21 cellular contexts compared by ENCODE assay signal in genomic region chr2:65313954-65314256, GRCh38.
DNase-seq lines count a peak whose midpoint lies in the region; ATAC-seq and TF ChIP-seq lines count a peak whose summit lies in the region.
"Had no signal": no experiment of that assay in that cellular context is flagged by ENCODE, and none has a peak within 500 bp of the region (broad histone marks: within the 10 kb centered on the region; RNA-seq: fewer than 3 reads in every experiment).

No MANE protein-coding gene starts in this region.

- no peak overlapping the region for H3K4me3 ChIP-seq in dorsolateral prefrontal cortex
- no peak overlapping the region for H3K4me3 ChIP-seq in neuronal stem cell (ENCODE audit: low read length in 2 of 2)
- peak overlapping the region; percentile 18 to 20 for H3K4me3 ChIP-seq in testis
- H3K4me3 ChIP-seq in gastroesophageal sphincter: no peak overlapping the region
- H3K4me3 ChIP-seq: A549; BLaER1 treated with 17β-estradiol and CSF1 and Interleukin-3, amounts not matched to agents 10 nM and 100 nM; GM23338; HAP-1 had no signal

- no peak overlapping the region for H2BK120ac ChIP-seq in neuronal stem cell (ENCODE audit: low read depth, low read length)

- no peak overlapping the region for H4K91ac ChIP-seq in neuronal stem cell (ENCODE audit: low read depth, low read length, poor library complexity)

- no peak overlapping the region for H3K9ac ChIP-seq in neuronal stem cell (ENCODE audit: low read depth, low read length, poor library complexity)
- H3K9ac ChIP-seq: BLaER1 treated with 17β-estradiol and CSF1 and Interleukin-3, amounts not matched to agents 10 nM and 100 nM had no signal

- intact Hi-C loops in dorsolateral prefrontal cortex (cut with DNase I): no loop called here
- intact Hi-C loops in testis (cut with DNase I; ENCODE audit: low total_unique reads): no loop called here

- POLR2A ChIA-PET in RWPE1 (lab: Yijun Ruan, JAX; ENCODE audit: low non-redundant PET): no interaction called here

- no peak overlapping the region for H3K23ac ChIP-seq in neuronal stem cell (ENCODE audit: low read depth, low read length, poor library complexity)

- TF ChIP-seq POLR2A in testis (IDR thresholded peaks at IDR 0.05) (no peak), gastroesophageal sphincter (IDR thresholded peaks at IDR 0.05) (no peak)

- no peaks in the 10 kb centered on the region for H3K4me1 ChIP-seq in neuronal stem cell (ENCODE audit: control insufficient read depth in 2 of 2, insufficient read depth in 1 of 2, low read depth in 1 of 2, low read length in 2 of 2)
- peaks cover 6% of the 10 kb centered on the region for H3K4me1 ChIP-seq in testis
- peaks cover 0 to 11% (median 5%) of the 10 kb centered on the region in 3 donors for H3K4me1 ChIP-seq in gastroesophageal sphincter
- H3K4me1 ChIP-seq: BE2C, HAP-1 had no signal

- no peak overlapping the region for H2AFZ ChIP-seq in neuronal stem cell (ENCODE audit: low read length)
- H2AFZ ChIP-seq: GM23338 had no signal

- ATAC-seq in gastroesophageal sphincter: no peak
- ATAC-seq: GM23338 had no signal

- WGBS in neuronal stem cell (ENCODE audit: extremely low coverage in 2 of 2, insufficient read length in 2 of 2, insufficient replicate concordance in 1 of 2), 2 donors: no CpG with 5 or more reads among the region's 24 CpGs
- WGBS in testis, 2 donors: 62 to 80% methylated on average over 15 to 24 of the region's 24 CpGs
- WGBS in gastroesophageal sphincter (ENCODE audit: low coverage in 1 of 2), 2 donors: 67 to 100% methylated on average over 1 of the region's 24 CpGs

- TF ChIP-seq EP300 in gastroesophageal sphincter (IDR thresholded peaks at IDR 0.05): no peak

- no peak overlapping the region for H3K18ac ChIP-seq in neuronal stem cell (ENCODE audit: low read length)

- no peak overlapping the region for H2BK15ac ChIP-seq in neuronal stem cell (ENCODE audit: low read length)

- no peak overlapping the region for H3K4ac ChIP-seq in neuronal stem cell (ENCODE audit: low read length)

- H2BK12ac ChIP-seq in neuronal stem cell (ENCODE audit: low read length): no peak overlapping the region

- H2BK5ac ChIP-seq in neuronal stem cell (ENCODE audit: low read length): peak overlapping the region; percentile 14

- peaks cover 0 to 2% of the 10 kb centered on the region in 2 donors for H3K9me3 ChIP-seq in neuronal stem cell (replicated peaks in 1 of 2; ENCODE audit: control insufficient read depth in 2 of 2, insufficient read depth in 1 of 2, low read depth in 1 of 2, low read length in 2 of 2)
- no peaks in the 10 kb centered on the region for H3K9me3 ChIP-seq in testis
- no peaks in the 10 kb centered on the region for H3K9me3 ChIP-seq in gastroesophageal sphincter
- H3K9me3 ChIP-seq: A549, BE2C, HAP-1 had no signal

- H3K79me1 ChIP-seq in neuronal stem cell (ENCODE audit: low read depth, low read length): peaks cover 1% of the 10 kb centered on the region

- no peak for DNase-seq in RWPE1 (ENCODE audit: low spot score)
- DNase-seq in dorsolateral prefrontal cortex: no peak
- DNase-seq in neuronal stem cell (ENCODE audit: low spot score): no peak
- no peak for DNase-seq in testis
- no peak for DNase-seq in NCI-H146 treated with DMSO at 0.1 percent for 48 hours (lab: John Stamatoyannopoulos, UW; ENCODE audit: unreplicated experiment)
- no peak for DNase-seq in MV-4-11 (lab: John Stamatoyannopoulos, UW)
- DNase-seq: 8988T; ACHN; AML-193; BE2C; CD4-positive, alpha-beta T cell; CD8-positive, alpha-beta memory T cell; DMS 273 treated with DMSO at 0.1 percent for 48 hours; DMS79; GF-D8; HFFc6 had no signal

- TF ChIP-seq CTCF in RWPE1 (conservative IDR thresholded peaks at IDR 0.05; ENCODE audit: low read depth) (no peak), dorsolateral prefrontal cortex (IDR thresholded peaks at IDR 0.05 in 54 of 56, conservative IDR thresholded peaks at IDR 0.05 in 2 of 56; ENCODE audit: low read depth in 1 of 56, partially characterized antibody in 56 of 56) (no peak), testis (IDR thresholded peaks at IDR 0.05) (no peak), gastroesophageal sphincter (IDR thresholded peaks at IDR 0.05) (no peak)

- no peak overlapping the region for H4K8ac ChIP-seq in neuronal stem cell (ENCODE audit: low read depth, low read length)

- no peak overlapping the region for H3K14ac ChIP-seq in neuronal stem cell (ENCODE audit: low read length)

- H3K27ac ChIP-seq in RWPE1: peak overlapping the region; percentile 94; the same call in 1 of the 2 replicates
- H3K27ac ChIP-seq in dorsolateral prefrontal cortex: peak overlapping the region in 31 of 59 donors; percentile 2 to 80 (median 60)
- no peak overlapping the region for H3K27ac ChIP-seq in neuronal stem cell (replicated peaks; ENCODE audit: low read length)
- H3K27ac ChIP-seq in testis: no peak overlapping the region
- no peak overlapping the region for H3K27ac ChIP-seq in gastroesophageal sphincter
- H3K27ac ChIP-seq: A549 had no signal

- H3K27me3 ChIP-seq in dorsolateral prefrontal cortex: no peaks in the 10 kb centered on the region
- H3K27me3 ChIP-seq in neuronal stem cell (ENCODE audit: control insufficient read depth in 3 of 3, insufficient read depth in 3 of 3, low read depth in 1 of 3, low read length in 3 of 3): no peaks in the 10 kb centered on the region
- no peaks in the 10 kb centered on the region for H3K27me3 ChIP-seq in testis
- H3K27me3 ChIP-seq in gastroesophageal sphincter: no peaks in the 10 kb centered on the region
- H3K27me3 ChIP-seq: BE2C; BLaER1 treated with 17β-estradiol and CSF1 and Interleukin-3, amounts not matched to agents 10 nM and 100 nM had no signal

- no peak overlapping the region for H3K4me2 ChIP-seq in neuronal stem cell (ENCODE audit: insufficient read depth, low read length, poor library complexity, severe bottlenecking)
- H3K4me2 ChIP-seq: A549, GM23338 had no signal

- CTCF ChIA-PET in RWPE1 (lab: Yijun Ruan, JAX): no interaction called here

- peaks cover 31 to 93% of the 10 kb centered on the region in 2 donors for H3K36me3 ChIP-seq in neuronal stem cell (replicated peaks in 1 of 2; ENCODE audit: control insufficient read depth in 2 of 2, insufficient read depth in 2 of 2, low read length in 2 of 2)
- no peaks in the 10 kb centered on the region for H3K36me3 ChIP-seq in testis (ENCODE audit: low read depth, missing control alignments)
- H3K36me3 ChIP-seq in gastroesophageal sphincter: peaks cover 0 to 61% of the 10 kb centered on the region in 2 donors

- H2AK5ac ChIP-seq in neuronal stem cell (ENCODE audit: low read depth, low read length): no peak overlapping the region

Comparison
In these comparisons a context has a peak if more than half of its experiments do, and no peak if none do; other contexts are left out.
1. H3K27ac ChIP-seq: peak in RWPE1 (single experiment) and dorsolateral prefrontal cortex (31 of 59); none in neuronal stem cell (single experiment), testis (0 of 2) and gastroesophageal sphincter (0 of 4).
2. H3K4me3 ChIP-seq: peak in testis (2 of 2); none in dorsolateral prefrontal cortex (0 of 59), neuronal stem cell (0 of 2) and gastroesophageal sphincter (0 of 2).